Comparison of ENCODE assay signal across 25 cellular contexts in genomic region chr7:156656598-156656997, GRCh38. TPM values are rescaled to one million over a fixed set of nuclear protein-coding genes. Genes with fewer than 3 reads are reported as not detected.
DNase-seq lines count a peak whose midpoint lies in the region; ATAC-seq and TF ChIP-seq lines count a peak whose summit lies in the region.
"Had no signal": no experiment of that assay in that cellular context is flagged by ENCODE, and none has a peak within 500 bp of the region (broad histone marks: within the 10 kb centered on the region; RNA-seq: fewer than 3 reads in every experiment).

No MANE protein-coding gene starts in this region.

- H3K4me3 ChIP-seq in Caco-2 (ENCODE audit: low read depth, low read length): no peak overlapping the region
- no peak overlapping the region for H3K4me3 ChIP-seq in heart right ventricle
- H3K4me3 ChIP-seq: GM23248, tibial artery had no signal

- ATAC-seq in GM19463 (IDR thresholded peaks at IDR 0.05; ENCODE audit: unreplicated experiment) (peak; percentile 82), HG02763 (IDR thresholded peaks at IDR 0.05; ENCODE audit: unreplicated experiment) (peak; percentile 55), heart right ventricle (no peak), esophagus mucosa (no peak)
- no peak for ATAC-seq in activated CD8-positive, alpha-beta memory T cell treated with anti-CD3 and anti-CD28 coated beads, Interleukin-2, amount 10 ng/mL, durations not matched to agents 7 days and 5 days
- ATAC-seq: left ventricle myocardium superior, right cardiac atrium had no signal

- no peaks in the 10 kb centered on the region for H3K27me3 ChIP-seq in Caco-2 (replicated peaks; ENCODE audit: control insufficient read depth, insufficient read depth, low read length)
- H3K27me3 ChIP-seq in heart right ventricle: peaks cover 0 to 60% (median 33%) of the 10 kb centered on the region in 7 donors

- intact Hi-C loops in Caco-2 (cut with micrococcal nuclease; ENCODE audit: unreplicated experiment) (no loop called here), heart right ventricle (cut with DNase I) (no loop called here)

- TF ChIP-seq CTCF in Caco-2 (IDR thresholded peaks at IDR 0.05; ENCODE audit: insufficient read depth in 1 of 2, low read depth in 1 of 2, low read length in 1 of 2, severe bottlenecking in 1 of 2, unreplicated experiment in 1 of 2) (no peak), heart right ventricle (IDR thresholded peaks at IDR 0.05) (no peak)

- POLR2A ChIA-PET in Caco-2 (lab: Charles Lee): no interaction called here

- H3K27ac Mint-ChIP-seq in Caco-2 (ENCODE audit: unreplicated experiment): peak overlapping the region; percentile 49
- H3K27ac Mint-ChIP-seq in activated CD8-positive, alpha-beta memory T cell treated with anti-CD3 and anti-CD28 coated beads, Interleukin-2, amount 10 ng/mL, durations not matched to agents 7 days and 5 days: no peak overlapping the region
- H3K27ac Mint-ChIP-seq: activated naive CD4-positive, alpha-beta T cell treated with anti-CD3 and anti-CD28 coated beads, Interleukin-2, amount 10 ng/mL, durations not matched to agents 7 days and 5 days; immature natural killer cell; stimulated activated naive B cell treated with anti-CD40 and anti-IgM and Interleukin-4, amounts not matched to agents 10 μg/mL and 1 μg/mL and 100 μg/mL, for 72 hours; T-helper 1 cell treated with Interleukin-12 subunit alpha and Interleukin-12 subunit beta and Interleukin-4 antibody, amounts not matched to agents 30 μg/mL and 1 μg/mL, for 36 hours had no signal

- H3K4me1 ChIP-seq in Caco-2 (peaks cover 12% of the 10 kb centered on the region), heart right ventricle (no peaks in the 10 kb centered on the region)
- H3K4me1 ChIP-seq: tibial artery had no signal

- CTCF ChIA-PET in Caco-2 (lab: Charles Lee): no interaction called here
- CTCF ChIA-PET in activated CD8-positive, alpha-beta memory T cell treated with anti-CD3 and anti-CD28 coated beads, Interleukin-2, amount 10 ng/mL, durations not matched to agents 7 days and 5 days (lab: Charles Lee): no interaction called here

- no peaks in the 10 kb centered on the region for H3K9me3 ChIP-seq in Caco-2
- H3K9me3 ChIP-seq in heart right ventricle: no peaks in the 10 kb centered on the region
- H3K9me3 ChIP-seq: tibial artery had no signal

- 62 to 70% methylated on average over 7 of the region's 7 CpGs for WGBS in heart right ventricle, 2 donors

- DNase-seq in Caco-2 (no peak), astrocyte of the hippocampus (ENCODE audit: low read depth, low spot score) (peak; percentile 13), heart right ventricle (no peak), HK-2 (ENCODE audit: unreplicated experiment) (no peak)
- no peak for DNase-seq in activated CD8-positive, alpha-beta memory T cell treated with anti-CD3 and anti-CD28 coated beads, Interleukin-2, amount 10 ng/mL, durations not matched to agents 7 days and 5 days
- DNase-seq: activated CD4-positive, alpha-beta T cell treated with anti-CD3 and anti-CD28 coated beads, Interleukin-2, amount 50 U/mL, for 48 hours; activated naive CD4-positive, alpha-beta T cell treated with anti-CD3 and anti-CD28 coated beads, Interleukin-2, amount 10 ng/mL, durations not matched to agents 7 days and 5 days; activated T-cell treated with anti-CD3 and anti-CD28 coated beads, Interleukin-2, amount 50 U/mL, for 1 hour; DMS153; GM23248; head of caudate nucleus; immature natural killer cell; left ventricle myocardium superior; NCI-H187 treated with DMSO at 0.1 percent for 48 hours; NCI-H524 treated with DMSO at 0.1 percent for 48 hours; nucleus accumbens; right cardiac atrium; SHP77; stimulated activated CD4-positive, alpha-beta T cell treated with anti-CD3 and anti-CD28 coated beads, Interleukin-15, amount 100 ng/mL, for 24 hours; stimulated activated naive B cell treated with anti-CD40 and anti-IgM and Interleukin-4, amounts not matched to agents 10 μg/mL and 1 μg/mL and 100 μg/mL, for 72 hours; tibial artery had no signal

- no peak overlapping the region for H3K4me3 Mint-ChIP-seq in Caco-2 (ENCODE audit: unreplicated experiment)
- no peak overlapping the region for H3K4me3 Mint-ChIP-seq in activated CD8-positive, alpha-beta memory T cell treated with anti-CD3 and anti-CD28 coated beads, Interleukin-2, amount 10 ng/mL, durations not matched to agents 7 days and 5 days
- H3K4me3 Mint-ChIP-seq: activated naive CD4-positive, alpha-beta T cell treated with anti-CD3 and anti-CD28 coated beads, Interleukin-2, amount 10 ng/mL, durations not matched to agents 7 days and 5 days; immature natural killer cell; stimulated activated naive B cell treated with anti-CD40 and anti-IgM and Interleukin-4, amounts not matched to agents 10 μg/mL and 1 μg/mL and 100 μg/mL, for 72 hours; T-helper 1 cell treated with Interleukin-12 subunit alpha and Interleukin-12 subunit beta and Interleukin-4 antibody, amounts not matched to agents 30 μg/mL and 1 μg/mL, for 36 hours had no signal

- no peaks in the 10 kb centered on the region for H3K27me3 Mint-ChIP-seq in Caco-2 (ENCODE audit: insufficient read depth, unreplicated experiment)
- peaks cover 17% of the 10 kb centered on the region for H3K27me3 Mint-ChIP-seq in activated CD8-positive, alpha-beta memory T cell treated with anti-CD3 and anti-CD28 coated beads, Interleukin-2, amount 10 ng/mL, durations not matched to agents 7 days and 5 days

- peaks cover 62% of the 10 kb centered on the region for H3K36me3 Mint-ChIP-seq in Caco-2 (ENCODE audit: insufficient read depth, unreplicated experiment)
- no peaks in the 10 kb centered on the region for H3K36me3 Mint-ChIP-seq in activated CD8-positive, alpha-beta memory T cell treated with anti-CD3 and anti-CD28 coated beads, Interleukin-2, amount 10 ng/mL, durations not matched to agents 7 days and 5 days
- H3K36me3 Mint-ChIP-seq: activated naive CD4-positive, alpha-beta T cell treated with anti-CD3 and anti-CD28 coated beads, Interleukin-2, amount 10 ng/mL, durations not matched to agents 7 days and 5 days had no signal

- BruUV-seq in Caco-2 (replicated peaks; lab: Mats Ljungman, UMichigan): no TSS peak

- no peaks in the 10 kb centered on the region; the same call in 1 of the 2 replicates for H3K36me3 ChIP-seq in Caco-2 (ENCODE audit: control insufficient read depth, insufficient read depth, low read length)
- no peaks in the 10 kb centered on the region for H3K36me3 ChIP-seq in heart right ventricle
- H3K36me3 ChIP-seq: tibial artery had no signal

- peaks cover 42% of the 10 kb centered on the region for H3K4me1 Mint-ChIP-seq in Caco-2 (ENCODE audit: low read depth, unreplicated experiment)
- H3K4me1 Mint-ChIP-seq in activated CD8-positive, alpha-beta memory T cell treated with anti-CD3 and anti-CD28 coated beads, Interleukin-2, amount 10 ng/mL, durations not matched to agents 7 days and 5 days: peaks cover 13% of the 10 kb centered on the region
- H3K4me1 Mint-ChIP-seq: activated naive CD4-positive, alpha-beta T cell treated with anti-CD3 and anti-CD28 coated beads, Interleukin-2, amount 10 ng/mL, durations not matched to agents 7 days and 5 days; immature natural killer cell; stimulated activated naive B cell treated with anti-CD40 and anti-IgM and Interleukin-4, amounts not matched to agents 10 μg/mL and 1 μg/mL and 100 μg/mL, for 72 hours had no signal

- H3K27ac ChIP-seq in heart right ventricle: no peak overlapping the region
- H3K27ac ChIP-seq: GM23248, tibial artery had no signal

- no peaks in the 10 kb centered on the region for H3K9me3 Mint-ChIP-seq in Caco-2 (ENCODE audit: unreplicated experiment)
- no peaks in the 10 kb centered on the region for H3K9me3 Mint-ChIP-seq in activated CD8-positive, alpha-beta memory T cell treated with anti-CD3 and anti-CD28 coated beads, Interleukin-2, amount 10 ng/mL, durations not matched to agents 7 days and 5 days (ENCODE audit: low read depth)
- H3K9me3 Mint-ChIP-seq: activated naive CD4-positive, alpha-beta T cell treated with anti-CD3 and anti-CD28 coated beads, Interleukin-2, amount 10 ng/mL, durations not matched to agents 7 days and 5 days; immature natural killer cell; stimulated activated naive B cell treated with anti-CD40 and anti-IgM and Interleukin-4, amounts not matched to agents 10 μg/mL and 1 μg/mL and 100 μg/mL, for 72 hours; T-helper 1 cell treated with Interleukin-12 subunit alpha and Interleukin-12 subunit beta and Interleukin-4 antibody, amounts not matched to agents 30 μg/mL and 1 μg/mL, for 36 hours had no signal

RNA-seq across cellular contexts. Expression of gene RNF32, which starts 16.0 kb away (rescaled TPM):
- total RNA-seq in Caco-2 (2022) (24.1 and 26.0 TPM in 2 replicates), heart right ventricle (under 1 TPM in 7 of 10 donors, not detected in 3; 0.21 to 1.00 (median 0.44) TPM), esophagus mucosa (1.8 TPM)
- 1 to 10 TPM; 2.0 to 2.9 TPM for total RNA-seq in activated CD8-positive, alpha-beta memory T cell treated with anti-CD3 and anti-CD28 coated beads, Interleukin-2, amount 10 ng/mL, durations not matched to agents 7 days and 5 days
- polyA plus RNA-seq in heart right ventricle: under 1 TPM; 0.22 to 0.29 TPM
- total RNA-seq: left ventricle myocardium superior had no signal

Comparison
In these comparisons a context has a peak if more than half of its experiments do, and no peak if none do; other contexts are left out.
1. ATAC-seq: peak in GM19463 (single experiment) and HG02763 (single experiment); none in activated CD8-positive, alpha-beta memory T cell treated with anti-CD3 and anti-CD28 coated beads, Interleukin-2, amount 10 ng/mL, durations not matched to agents 7 days and 5 days (single experiment), heart right ventricle (0 of 8) and esophagus mucosa (single experiment).